1 cellular context compared by ENCODE assay signal in the genomic region with DNA sequence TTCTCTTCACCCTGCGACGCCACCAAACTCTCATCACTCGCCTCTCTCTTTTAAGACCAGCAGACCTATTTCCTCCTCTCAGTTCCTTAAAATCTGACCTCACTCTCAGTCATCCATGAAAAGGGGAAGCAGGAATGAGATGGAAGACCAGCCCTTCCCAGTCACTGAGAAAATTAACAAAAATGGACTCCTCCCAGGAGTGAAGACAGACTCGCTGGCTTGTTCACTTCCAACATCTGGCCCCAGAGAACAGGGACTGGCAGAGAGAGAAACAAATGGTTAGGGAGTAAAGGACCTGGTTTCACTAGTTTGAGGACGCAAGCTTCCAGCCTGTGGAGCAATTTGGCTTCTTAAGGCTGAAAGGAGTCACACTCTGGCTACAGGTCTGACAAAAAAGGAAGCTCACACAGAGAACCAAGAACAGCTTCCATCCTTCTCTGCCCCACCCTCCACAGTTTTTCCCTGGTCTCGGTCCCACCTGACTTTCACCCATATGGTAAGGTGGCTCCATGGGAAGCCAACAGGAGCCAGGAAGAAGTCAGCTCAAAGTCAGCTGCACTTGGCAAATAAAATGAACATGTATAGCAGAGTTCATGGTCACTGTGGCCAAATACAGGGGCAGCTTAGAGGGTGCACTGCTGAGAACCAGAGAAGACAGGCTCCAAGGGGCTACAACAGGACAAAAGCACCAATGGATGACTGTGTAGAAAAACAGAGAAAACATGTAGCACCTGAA.
TF ChIP-seq lines count a peak whose summit lies in the region.

No MANE protein-coding gene starts in this region.

TF ChIP-seq in HepG2, 621 proteins besides CTCF, POLR2A, EP300 and RAD21 (continued from another document):
- TF ChIP-seq, protein P1, sequence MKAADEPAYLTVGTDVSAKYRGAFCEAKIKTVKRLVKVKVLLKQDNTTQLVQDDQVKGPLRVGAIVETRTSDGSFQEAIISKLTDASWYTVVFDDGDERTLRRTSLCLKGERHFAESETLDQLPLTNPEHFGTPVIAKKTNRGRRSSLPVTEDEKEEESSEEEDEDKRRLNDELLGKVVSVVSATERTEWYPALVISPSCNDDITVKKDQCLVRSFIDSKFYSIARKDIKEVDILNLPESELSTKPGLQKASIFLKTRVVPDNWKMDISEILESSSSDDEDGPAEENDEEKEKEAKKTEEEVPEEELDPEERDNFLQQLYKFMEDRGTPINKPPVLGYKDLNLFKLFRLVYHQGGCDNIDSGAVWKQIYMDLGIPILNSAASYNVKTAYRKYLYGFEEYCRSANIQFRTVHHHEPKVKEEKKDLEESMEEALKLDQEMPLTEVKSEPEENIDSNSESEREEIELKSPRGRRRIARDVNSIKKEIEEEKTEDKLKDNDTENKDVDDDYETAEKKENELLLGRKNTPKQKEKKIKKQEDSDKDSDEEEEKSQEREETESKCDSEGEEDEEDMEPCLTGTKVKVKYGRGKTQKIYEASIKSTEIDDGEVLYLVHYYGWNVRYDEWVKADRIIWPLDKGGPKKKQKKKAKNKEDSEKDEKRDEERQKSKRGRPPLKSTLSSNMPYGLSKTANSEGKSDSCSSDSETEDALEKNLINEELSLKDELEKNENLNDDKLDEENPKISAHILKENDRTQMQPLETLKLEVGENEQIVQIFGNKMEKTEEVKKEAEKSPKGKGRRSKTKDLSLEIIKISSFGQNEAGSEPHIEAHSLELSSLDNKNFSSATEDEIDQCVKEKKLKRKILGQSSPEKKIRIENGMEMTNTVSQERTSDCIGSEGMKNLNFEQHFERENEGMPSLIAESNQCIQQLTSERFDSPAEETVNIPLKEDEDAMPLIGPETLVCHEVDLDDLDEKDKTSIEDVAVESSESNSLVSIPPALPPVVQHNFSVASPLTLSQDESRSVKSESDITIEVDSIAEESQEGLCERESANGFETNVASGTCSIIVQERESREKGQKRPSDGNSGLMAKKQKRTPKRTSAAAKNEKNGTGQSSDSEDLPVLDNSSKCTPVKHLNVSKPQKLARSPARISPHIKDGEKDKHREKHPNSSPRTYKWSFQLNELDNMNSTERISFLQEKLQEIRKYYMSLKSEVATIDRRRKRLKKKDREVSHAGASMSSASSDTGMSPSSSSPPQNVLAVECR (CRISPR knock-in tag; IDR thresholded peaks at IDR 0.05; ENCODE audit: borderline replicate concordance): peak; percentile 42; the same call in 1 of the 2 replicates
- TF ChIP-seq NCOA2 (CRISPR knock-in tag; IDR thresholded peaks at IDR 0.05): peak; percentile 30; the same call in 1 of the 2 replicates
- 0 out of 2 replicates have a peak, but pooled peaks have one; percentile 14 for TF ChIP-seq ZNF605 (CRISPR knock-in tag; IDR thresholded peaks at IDR 0.05)
- TF ChIP-seq NCOR1 (IDR thresholded peaks at IDR 0.05; ENCODE audit: borderline replicate concordance, low read length): no peak
- 0 out of 2 replicates have a peak, but pooled peaks have one; percentile 51 for TF ChIP-seq ZNF572 (CRISPR knock-in tag; IDR thresholded peaks at IDR 0.05)
- peak; percentile 9; the same call in 1 of the 2 replicates for TF ChIP-seq PHF21A (CRISPR knock-in tag; IDR thresholded peaks at IDR 0.05)
- peak; percentile 31; the same call in 1 of the 2 replicates for TF ChIP-seq ZNF331 (CRISPR knock-in tag; IDR thresholded peaks at IDR 0.05)
- TF ChIP-seq ADNP (CRISPR knock-in tag; IDR thresholded peaks at IDR 0.05): no peak
- TF ChIP-seq NR2C2 (CRISPR knock-in tag; IDR thresholded peaks at IDR 0.05; ENCODE audit: borderline replicate concordance): no peak; the same call in 1 of the 2 replicates
- TF ChIP-seq AKAP8 (CRISPR knock-in tag; IDR thresholded peaks at IDR 0.05): no peak
- TF ChIP-seq PRPF4 (IDR thresholded peaks at IDR 0.05; ENCODE audit: low read depth, low read length, poor library complexity, severe bottlenecking): no peak
- TF ChIP-seq, protein P2, sequence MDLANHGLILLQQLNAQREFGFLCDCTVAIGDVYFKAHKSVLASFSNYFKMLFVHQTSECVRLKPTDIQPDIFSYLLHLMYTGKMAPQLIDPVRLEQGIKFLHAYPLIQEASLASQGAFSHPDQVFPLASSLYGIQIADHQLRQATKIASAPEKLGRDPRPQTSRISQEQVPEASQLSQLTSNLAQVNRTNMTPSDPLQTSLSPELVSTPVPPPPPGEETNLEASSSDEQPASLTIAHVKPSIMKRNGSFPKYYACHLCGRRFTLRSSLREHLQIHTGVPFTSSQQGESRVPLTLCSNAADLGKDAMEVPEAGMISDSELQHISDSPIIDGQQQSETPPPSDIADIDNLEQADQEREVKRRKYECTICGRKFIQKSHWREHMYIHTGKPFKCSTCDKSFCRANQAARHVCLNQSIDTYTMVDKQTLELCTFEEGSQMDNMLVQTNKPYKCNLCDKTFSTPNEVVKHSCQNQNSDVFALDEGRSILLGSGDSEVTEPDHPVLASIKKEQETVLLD (CRISPR knock-in tag; IDR thresholded peaks at IDR 0.05; ENCODE audit: low read depth): no peak
- peak; percentile 63; the same call in 1 of the 2 replicates for TF ChIP-seq ZNF644 (CRISPR knock-in tag; IDR thresholded peaks at IDR 0.05; ENCODE audit: low read depth)
- no peak for TF ChIP-seq RFXANK (CRISPR knock-in tag; IDR thresholded peaks at IDR 0.05)
- no peak for TF ChIP-seq HDAC1 (CRISPR knock-in tag; IDR thresholded peaks at IDR 0.05)
- TF ChIP-seq SP5 (CRISPR knock-in tag; IDR thresholded peaks at IDR 0.05; ENCODE audit: borderline replicate concordance, low read depth): no peak
- TF ChIP-seq SOX5 (CRISPR knock-in tag; IDR thresholded peaks at IDR 0.05; ENCODE audit: borderline replicate concordance): 0 out of 2 replicates have a peak, but pooled peaks have one; percentile 11
- peak; percentile 73; the same call in 1 of the 2 replicates for TF ChIP-seq RXRA (CRISPR knock-in tag; IDR thresholded peaks at IDR 0.05)
- no peak for TF ChIP-seq ZNF260 (CRISPR knock-in tag; IDR thresholded peaks at IDR 0.05; ENCODE audit: borderline replicate concordance, low read depth)
- TF ChIP-seq, protein P3, sequence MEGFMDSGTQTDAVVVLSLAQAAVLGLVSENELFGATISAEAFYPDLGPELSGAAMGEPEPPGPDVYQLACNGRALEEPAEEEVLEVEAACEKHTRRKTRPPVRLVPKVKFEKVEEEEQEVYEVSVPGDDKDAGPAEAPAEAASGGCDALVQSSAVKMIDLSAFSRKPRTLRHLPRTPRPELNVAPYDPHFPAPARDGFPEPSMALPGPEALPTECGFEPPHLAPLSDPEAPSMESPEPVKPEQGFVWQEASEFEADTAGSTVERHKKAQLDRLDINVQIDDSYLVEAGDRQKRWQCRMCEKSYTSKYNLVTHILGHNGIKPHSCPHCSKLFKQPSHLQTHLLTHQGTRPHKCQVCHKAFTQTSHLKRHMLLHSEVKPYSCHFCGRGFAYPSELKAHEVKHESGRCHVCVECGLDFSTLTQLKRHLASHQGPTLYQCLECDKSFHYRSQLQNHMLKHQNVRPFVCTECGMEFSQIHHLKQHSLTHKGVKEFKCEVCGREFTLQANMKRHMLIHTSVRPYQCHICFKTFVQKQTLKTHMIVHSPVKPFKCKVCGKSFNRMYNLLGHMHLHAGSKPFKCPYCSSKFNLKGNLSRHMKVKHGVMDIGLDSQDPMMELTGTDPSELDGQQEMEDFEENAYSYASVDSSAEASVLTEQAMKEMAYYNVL (CRISPR knock-in tag; IDR thresholded peaks at IDR 0.05; ENCODE audit: borderline replicate concordance): peak; percentile 32; the same call in 1 of the 2 replicates
- TF ChIP-seq DPF2 (CRISPR knock-in tag; IDR thresholded peaks at IDR 0.05; ENCODE audit: borderline replicate concordance, low read depth): no peak
- 0 out of 2 replicates have a peak, but pooled peaks have one; percentile 31 for TF ChIP-seq ZMYM4 (CRISPR knock-in tag; IDR thresholded peaks at IDR 0.05)
- TF ChIP-seq, protein P4, sequence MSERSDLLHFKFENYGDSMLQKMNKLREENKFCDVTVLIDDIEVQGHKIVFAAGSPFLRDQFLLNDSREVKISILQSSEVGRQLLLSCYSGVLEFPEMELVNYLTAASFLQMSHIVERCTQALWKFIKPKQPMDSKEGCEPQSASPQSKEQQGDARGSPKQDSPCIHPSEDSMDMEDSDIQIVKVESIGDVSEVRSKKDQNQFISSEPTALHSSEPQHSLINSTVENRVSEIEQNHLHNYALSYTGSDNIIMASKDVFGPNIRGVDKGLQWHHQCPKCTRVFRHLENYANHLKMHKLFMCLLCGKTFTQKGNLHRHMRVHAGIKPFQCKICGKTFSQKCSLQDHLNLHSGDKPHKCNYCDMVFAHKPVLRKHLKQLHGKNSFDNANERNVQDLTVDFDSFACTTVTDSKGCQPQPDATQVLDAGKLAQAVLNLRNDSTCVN (CRISPR knock-in tag; IDR thresholded peaks at IDR 0.05; ENCODE audit: borderline replicate concordance): no peak
- TF ChIP-seq NFKB2 (CRISPR knock-in tag; IDR thresholded peaks at IDR 0.05; ENCODE audit: borderline replicate concordance): no peak
- TF ChIP-seq SOX13 (IDR thresholded peaks at IDR 0.05): no peak
- TF ChIP-seq SOX13 (CRISPR knock-in tag; conservative IDR thresholded peaks at IDR 0.05 in 1 of 2, IDR thresholded peaks at IDR 0.05 in 1 of 2): no peak; a peak in 1 of 4 replicates
- peak; percentile 84 for TF ChIP-seq PPARG (CRISPR knock-in tag; conservative IDR thresholded peaks at IDR 0.05)
- TF ChIP-seq ZNF674 (CRISPR knock-in tag; IDR thresholded peaks at IDR 0.05; ENCODE audit: low read depth): no peak
- no peak for TF ChIP-seq THYN1 (CRISPR knock-in tag; IDR thresholded peaks at IDR 0.05; ENCODE audit: borderline replicate concordance, low read depth)
- TF ChIP-seq, protein P5, sequence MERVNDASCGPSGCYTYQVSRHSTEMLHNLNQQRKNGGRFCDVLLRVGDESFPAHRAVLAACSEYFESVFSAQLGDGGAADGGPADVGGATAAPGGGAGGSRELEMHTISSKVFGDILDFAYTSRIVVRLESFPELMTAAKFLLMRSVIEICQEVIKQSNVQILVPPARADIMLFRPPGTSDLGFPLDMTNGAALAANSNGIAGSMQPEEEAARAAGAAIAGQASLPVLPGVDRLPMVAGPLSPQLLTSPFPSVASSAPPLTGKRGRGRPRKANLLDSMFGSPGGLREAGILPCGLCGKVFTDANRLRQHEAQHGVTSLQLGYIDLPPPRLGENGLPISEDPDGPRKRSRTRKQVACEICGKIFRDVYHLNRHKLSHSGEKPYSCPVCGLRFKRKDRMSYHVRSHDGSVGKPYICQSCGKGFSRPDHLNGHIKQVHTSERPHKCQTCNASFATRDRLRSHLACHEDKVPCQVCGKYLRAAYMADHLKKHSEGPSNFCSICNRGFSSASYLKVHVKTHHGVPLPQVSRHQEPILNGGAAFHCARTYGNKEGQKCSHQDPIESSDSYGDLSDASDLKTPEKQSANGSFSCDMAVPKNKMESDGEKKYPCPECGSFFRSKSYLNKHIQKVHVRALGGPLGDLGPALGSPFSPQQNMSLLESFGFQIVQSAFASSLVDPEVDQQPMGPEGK (CRISPR knock-in tag; IDR thresholded peaks at IDR 0.05): no peak
- TF ChIP-seq RARA (CRISPR knock-in tag; IDR thresholded peaks at IDR 0.05): peak; percentile 77
